Comparison of ENCODE assay signal across 12 cellular contexts in the genomic region with DNA sequence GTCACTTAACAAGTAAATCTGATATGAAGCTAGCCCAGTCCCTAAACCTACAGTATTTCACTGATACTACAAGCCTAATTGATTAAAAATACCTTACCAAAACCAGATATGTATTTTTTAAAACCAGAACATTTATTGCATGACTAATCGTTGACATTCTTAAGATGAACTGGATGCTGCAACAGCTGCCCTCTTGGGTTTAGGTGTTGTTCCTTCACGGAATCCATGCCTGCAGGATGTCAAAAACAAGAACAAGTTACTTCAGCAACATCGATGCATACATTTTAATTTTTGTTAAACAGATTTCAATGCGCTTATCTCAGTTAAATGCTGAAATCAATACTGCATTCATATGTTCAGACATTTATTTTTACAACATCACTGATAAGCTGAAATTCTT. TPM values are rescaled to one million over a fixed set of nuclear protein-coding genes. Genes with fewer than 3 reads are reported as not detected.
DNase-seq lines count a peak whose midpoint lies in the region; ATAC-seq and TF ChIP-seq lines count a peak whose summit lies in the region.
"Had no signal": no experiment of that assay in that cellular context is flagged by ENCODE, and none has a peak within 500 bp of the region (broad histone marks: within the 10 kb centered on the region; RNA-seq: fewer than 3 reads in every experiment).

No MANE protein-coding gene starts in this region.

- BruUV-seq in PC-3 (replicated peaks; lab: Mats Ljungman, UMichigan) = no TSS peak

- H2AFZ ChIP-seq in PC-3 (ENCODE audit: low read length) = no peak overlapping the region

- peaks cover 84% of the 10 kb centered on the region for H3K36me3 Mint-ChIP-seq in activated T-cell treated with anti-CD3 and anti-CD28 coated beads, Interleukin-2, amount 50 U/mL, for 24 hours (ENCODE audit: low read depth)
- H3K36me3 Mint-ChIP-seq in effector memory CD8-positive, alpha-beta T cell (ENCODE audit: insufficient read depth) = peaks cover 85% of the 10 kb centered on the region

- no peak for ATAC-seq in PC-3
- ATAC-seq in effector memory CD8-positive, alpha-beta T cell (replicated peaks) = no peak

- POLR2A ChIA-PET in PC-3 (lab: Charles Lee; ENCODE audit: unreplicated experiment) = no interaction called here

- no peak overlapping the region for H3K27ac ChIP-seq in PC-3 (ENCODE audit: low read length)
- H3K27ac ChIP-seq: neutrophil had no signal

- no peak overlapping the region for H3K9ac ChIP-seq in PC-3 (ENCODE audit: low read length)

- H3K4me3 ChIP-seq in PC-3 (ENCODE audit: low read length) (peak overlapping the region; percentile 87), retinal pigment epithelial cell (ENCODE audit: low read length) (peak overlapping the region; percentile 99)

- H3F3A ChIP-seq in PC-3 (ENCODE audit: low read length, unreplicated experiment) = peaks cover 27% of the 10 kb centered on the region

- no peak for DNase-seq in activated T-cell treated with anti-CD3 and anti-CD28 coated beads, Interleukin-2, amount 50 U/mL, for 24 hours
- DNase-seq in activated T-cell treated with anti-CD3 and anti-CD28 coated beads, Interleukin-2, amount 50 U/mL, for 1 hour = no peak
- DNase-seq in PC-3 (peak; percentile 39), retinal pigment epithelial cell (ENCODE audit: low read depth) (no peak), NCI-H345 (lab: John Stamatoyannopoulos, UW) (no peak), GDM1 (lab: John Stamatoyannopoulos, UW) (no peak), NAMALWA (ENCODE audit: low spot score) (no peak)
- DNase-seq in effector memory CD8-positive, alpha-beta T cell = no peak
- DNase-seq: AML-193, H7, NCI-H526 had no signal

- H4K20me1 ChIP-seq in PC-3 (ENCODE audit: low read length) = peaks cover 68% of the 10 kb centered on the region

- H3K9me2 ChIP-seq in PC-3 (replicated peaks; ENCODE audit: low read length) = no peaks in the 10 kb centered on the region

- peak overlapping the region; percentile 100 for H3K27ac Mint-ChIP-seq in activated T-cell treated with anti-CD3 and anti-CD28 coated beads, Interleukin-2, amount 50 U/mL, for 24 hours
- peak overlapping the region in 1 of 2 donors; percentile 96 for H3K27ac Mint-ChIP-seq in effector memory CD8-positive, alpha-beta T cell

- no peaks in the 10 kb centered on the region for H3K9me3 ChIP-seq in PC-3 (ENCODE audit: low read length)
- H3K9me3 ChIP-seq: neutrophil had no signal

- H3K4me3 Mint-ChIP-seq in activated T-cell treated with anti-CD3 and anti-CD28 coated beads, Interleukin-2, amount 50 U/mL, for 24 hours = peak overlapping the region; percentile 100
- peak overlapping the region; percentile 91 to 96 for H3K4me3 Mint-ChIP-seq in effector memory CD8-positive, alpha-beta T cell

- intact Hi-C loops in PC-3 (cut with micrococcal nuclease) = no loop called here

- no peaks in the 10 kb centered on the region for H3K27me3 ChIP-seq in PC-3 (ENCODE audit: low read length)
- H3K27me3 ChIP-seq: neutrophil had no signal

- H3K9me3 Mint-ChIP-seq in activated T-cell treated with anti-CD3 and anti-CD28 coated beads, Interleukin-2, amount 50 U/mL, for 24 hours = no peaks in the 10 kb centered on the region
- H3K9me3 Mint-ChIP-seq in effector memory CD8-positive, alpha-beta T cell = no peaks in the 10 kb centered on the region

- H3K79me2 ChIP-seq in PC-3 (ENCODE audit: low read length) = peaks cover 46% of the 10 kb centered on the region

- CTCF ChIA-PET in PC-3 (lab: Charles Lee) = interaction anchor here (0.5 to 0.6 kb wide), 2 partner anchors 9 to 34 kb away, joined by 4 to 7 read pairs; a partner anchor contains a TSS

- H3K4me1 Mint-ChIP-seq in activated T-cell treated with anti-CD3 and anti-CD28 coated beads, Interleukin-2, amount 50 U/mL, for 24 hours (ENCODE audit: low read depth) = peaks cover 68% of the 10 kb centered on the region
- peaks cover 34 to 53% of the 10 kb centered on the region in 2 donors for H3K4me1 Mint-ChIP-seq in effector memory CD8-positive, alpha-beta T cell (ENCODE audit: low read depth in 2 of 2)

- H3K4me1 ChIP-seq in PC-3 (ENCODE audit: insufficient read depth, low read length) = peaks cover 28% of the 10 kb centered on the region

- TF ChIP-seq CTCF in PC-3 (conservative IDR thresholded peaks at IDR 0.05; ENCODE audit: low read depth, low read length) (no peak), retinal pigment epithelial cell (conservative IDR thresholded peaks at IDR 0.05; ENCODE audit: low read depth, low read length) (no peak)

- peak overlapping the region; percentile 89 for H3K4me2 ChIP-seq in PC-3 (ENCODE audit: low read length)

- peaks cover 71% of the 10 kb centered on the region for H3K36me3 ChIP-seq in PC-3 (ENCODE audit: low read depth, low read length)

- no peaks in the 10 kb centered on the region for H3K27me3 Mint-ChIP-seq in activated T-cell treated with anti-CD3 and anti-CD28 coated beads, Interleukin-2, amount 50 U/mL, for 24 hours
- H3K27me3 Mint-ChIP-seq in effector memory CD8-positive, alpha-beta T cell = no peaks in the 10 kb centered on the region

RNA-seq across cellular contexts. Expression of a gene that starts 2.7 kb away (rescaled TPM):
- 2,333 and 2,823 TPM in 2 replicates for total RNA-seq in PC-3 (2014; rRNA removed)

RNA-seq across cellular contexts. Expression of a gene that starts 8.8 kb away (rescaled TPM):
- 1.3 and 2.4 TPM in 2 replicates for total RNA-seq in PC-3 (2014; rRNA removed)

RNA-seq across cellular contexts. Expression of a gene that starts 34.2 kb away (rescaled TPM):
- total RNA-seq in PC-3 (2014; rRNA removed) = 84.5 and 86.0 TPM in 2 replicates
